24 cellular contexts compared by ENCODE assay signal in genomic region chr4:131381055-131381454, GRCh38.
"Had no signal": no experiment of that assay in that cellular context is flagged by ENCODE, and none has a peak within 500 bp of the region (broad histone marks: within the 10 kb centered on the region; RNA-seq: fewer than 3 reads in every experiment).

No MANE protein-coding gene starts in this region.

- DNase-seq: colonic mucosa; effector CD8-positive, alpha-beta T cell; endodermal cell; erythroblast; esophagus squamous epithelium; foreskin melanocyte; head of caudate nucleus; left cardiac atrium; left lung; mesenchymal stem cell; mucosa of descending colon; naive B cell; stimulated activated CD4-positive, alpha-beta T cell treated with anti-CD3 and anti-CD28 coated beads, Interleukin-15, amount 100 ng/mL, for 24 hours; stimulated activated CD4-positive, alpha-beta T cell treated with anti-CD3 and anti-CD28 coated beads, Interleukin-2, amount 100 ng/mL, for 48 hours; stimulated activated naive B cell treated with anti-CD40 and anti-IgM and Interleukin-4, amounts not matched to agents 10 μg/mL and 1 μg/mL and 100 μg/mL, for 72 hours; upper lobe of left lung had no signal

- H3K36me3 ChIP-seq: colonic mucosa, esophagus squamous epithelium, left lung, neutrophil, prostate gland, right atrium auricular region, thoracic aorta, tibial nerve, upper lobe of left lung had no signal

- FAIRE-seq: urothelium cell line had no signal

- H3K4me3 ChIP-seq: colonic mucosa, esophagus squamous epithelium, left lung, mucosa of descending colon, prostate gland, right atrium auricular region, skin epidermis, thoracic aorta, tibial nerve, upper lobe of left lung had no signal

- H3K27me3 ChIP-seq: colonic mucosa, esophagus squamous epithelium, left lung, neutrophil, right atrium auricular region, tibial nerve, upper lobe of left lung had no signal

- ATAC-seq: left cardiac atrium; left lung; mucosa of descending colon; natural killer cell treated with Interleukin-12 subunit alpha and Interleukin-12 subunit beta and Interleukin-15 and Interleukin-18, amount 100 ng/mL, for 72 hours; stimulated activated naive B cell treated with anti-CD40 and anti-IgM and Interleukin-4, amounts not matched to agents 10 μg/mL and 1 μg/mL and 100 μg/mL, for 72 hours had no signal

- H3K4me1 ChIP-seq: colonic mucosa, esophagus squamous epithelium, left lung, prostate gland, right atrium auricular region, tibial nerve, upper lobe of left lung had no signal

- H3K9me3 ChIP-seq: colonic mucosa, neutrophil, prostate gland, right atrium auricular region, thoracic aorta had no signal

- H3K27ac ChIP-seq: colonic mucosa, esophagus squamous epithelium, left lung, neutrophil, prostate gland, right atrium auricular region, skin epidermis, thoracic aorta, tibial nerve, upper lobe of left lung had no signal
